8 cellular contexts compared by ENCODE assay signal in the genomic region with DNA sequence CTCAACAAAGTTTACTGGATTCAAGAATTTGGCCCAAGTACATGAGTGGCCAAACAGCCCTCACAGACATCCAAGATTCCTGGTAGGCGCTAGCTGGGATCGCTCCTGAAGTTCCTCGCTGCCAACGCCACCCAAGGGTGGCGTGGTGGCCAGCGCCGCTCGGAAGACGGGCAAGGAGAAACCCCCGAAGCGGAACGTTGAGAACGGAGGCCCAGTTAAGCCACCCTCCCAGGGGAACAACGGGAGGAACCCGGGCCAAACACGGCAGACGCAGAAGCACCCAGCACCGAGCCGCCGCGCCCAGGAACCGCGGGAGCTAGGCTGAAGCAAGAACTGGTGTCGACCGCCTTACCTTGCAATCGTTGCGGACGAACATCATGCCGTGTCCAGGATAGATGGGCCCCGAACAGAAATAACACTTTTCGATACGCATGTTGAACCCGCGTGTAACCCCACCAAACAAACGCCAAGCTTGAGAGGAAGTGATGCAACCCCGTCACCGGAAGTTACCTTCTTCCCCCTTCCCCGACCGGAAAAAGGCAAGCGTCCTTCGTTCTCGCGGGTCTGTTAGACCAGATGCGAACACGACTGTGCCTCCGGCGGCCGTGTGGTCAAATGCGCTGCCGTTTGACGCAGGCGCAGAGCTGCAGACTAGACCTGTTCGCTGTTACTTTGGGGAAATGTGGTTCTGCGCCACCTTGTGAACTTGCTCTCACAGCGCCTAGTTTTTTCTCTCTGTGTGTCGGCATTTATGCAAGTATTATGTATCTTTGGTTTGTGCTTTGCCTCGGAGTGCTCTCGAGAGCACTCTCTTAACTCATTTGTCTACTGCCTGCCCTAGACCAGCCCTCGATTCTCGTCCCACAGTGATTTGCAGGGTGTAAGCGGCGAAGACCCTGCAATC. TPM values are rescaled to one million over a fixed set of nuclear protein-coding genes. Genes with fewer than 3 reads are reported as not detected.
DNase-seq lines count a peak whose midpoint lies in the region; TF ChIP-seq lines count a peak whose summit lies in the region.

Gene RSL24D1 (minus strand): TSS at position 484 of the 904 bp plus-strand sequence. CDS start 51 bp downstream, at position 433.

- CTCF ChIA-PET in activated naive CD4-positive, alpha-beta T cell treated with anti-CD3 and anti-CD28 coated beads, Interleukin-2, amount 10 ng/mL, durations not matched to agents 7 days and 5 days (lab: Charles Lee), result interaction anchor here (1.2 to 1.5 kb wide), 4 partner anchors 10 to 212 kb away, joined by 3 to 4 read pairs (median 4); partner anchors contain the start of gene PIERCE2

- peaks cover 8% of the 10 kb centered on the region for H3K4me1 Mint-ChIP-seq in HFFc6 (ENCODE audit: low read depth)
- H3K4me1 Mint-ChIP-seq in activated naive CD4-positive, alpha-beta T cell treated with anti-CD3 and anti-CD28 coated beads, Interleukin-2, amount 10 ng/mL, durations not matched to agents 7 days and 5 days, result peaks cover 27% of the 10 kb centered on the region

- no peak within 1 kb of the TSS for H3K4me3 Mint-ChIP-seq in HFFc6
- no peak within 1 kb of the TSS for H3K4me3 Mint-ChIP-seq in activated naive CD4-positive, alpha-beta T cell treated with anti-CD3 and anti-CD28 coated beads, Interleukin-2, amount 10 ng/mL, durations not matched to agents 7 days and 5 days

- no peak within 1 kb of the TSS for H3K27ac Mint-ChIP-seq in HFFc6
- no peak within 1 kb of the TSS for H3K27ac Mint-ChIP-seq in activated naive CD4-positive, alpha-beta T cell treated with anti-CD3 and anti-CD28 coated beads, Interleukin-2, amount 10 ng/mL, durations not matched to agents 7 days and 5 days

- TF ChIP-seq CTCF in HFFc6 (IDR thresholded peaks at IDR 0.05), result peak; percentile 45

- DNase-seq in HFFc6, result peak; percentile 98
- peak; percentile 100 for DNase-seq in NAMALWA (ENCODE audit: low spot score)
- peak; percentile 98 for DNase-seq in SK-N-DZ (ENCODE audit: low spot score)
- DNase-seq in activated naive CD4-positive, alpha-beta T cell treated with anti-CD3 and anti-CD28 coated beads, Interleukin-2, amount 10 ng/mL, durations not matched to agents 7 days and 5 days, result peak; percentile 98
- peak; percentile 97 for DNase-seq in globus pallidus (ENCODE audit: low spot score)
- DNase-seq in nucleus accumbens (lab: John Stamatoyannopoulos, UW), result peak; percentile 58 to 99 (median 94)

- peak within 1 kb of the TSS; percentile 99 for H3K4me3 ChIP-seq in GM08714 (ENCODE audit: low read length)

- 0 out of 2 replicates have a peak, but pooled peaks cover 2% of the 10 kb centered on the region for H3K27me3 Mint-ChIP-seq in HFFc6 (ENCODE audit: insufficient read depth)
- H3K27me3 Mint-ChIP-seq in activated naive CD4-positive, alpha-beta T cell treated with anti-CD3 and anti-CD28 coated beads, Interleukin-2, amount 10 ng/mL, durations not matched to agents 7 days and 5 days, result no peaks in the 10 kb centered on the region

- H3K36me3 Mint-ChIP-seq in HFFc6 (ENCODE audit: low read depth), result 0 out of 2 replicates have a peak, but pooled peaks cover 4% of the 10 kb centered on the region
- H3K36me3 Mint-ChIP-seq in activated naive CD4-positive, alpha-beta T cell treated with anti-CD3 and anti-CD28 coated beads, Interleukin-2, amount 10 ng/mL, durations not matched to agents 7 days and 5 days, result peaks cover 18% of the 10 kb centered on the region

- no peaks in the 10 kb centered on the region for H3K9me3 Mint-ChIP-seq in HFFc6
- H3K9me3 Mint-ChIP-seq in activated naive CD4-positive, alpha-beta T cell treated with anti-CD3 and anti-CD28 coated beads, Interleukin-2, amount 10 ng/mL, durations not matched to agents 7 days and 5 days, result peaks cover 11% of the 10 kb centered on the region

- H3K27ac ChIP-seq in temporal lobe (ENCODE audit: low read depth, low read length), result peak within 1 kb of the TSS; percentile 82

RNA-seq across cellular contexts. Expression of gene RSL24D1, which starts in this region (rescaled TPM):
- 10 to 100 TPM; 51.8 to 58.1 (median 55.4) TPM for total RNA-seq in HFFc6 (2021; fragmentation: NEBNext Ultra II Directional; extraction: Animal tissue kit (Norgen Biotek cat#: 25700))
- 196 and 213 TPM in 2 replicates for polyA plus RNA-seq in SK-N-DZ (2014; cell fraction: cytosol; rRNA removed)
- polyA plus RNA-seq in SK-N-DZ (2014; cell fraction: nucleus; rRNA removed), result 91.5 and 129 TPM in 2 replicates
- total RNA-seq in temporal lobe, result 103 TPM

Comparison
In these comparisons a context has a peak if more than half of its experiments do, and no peak if none do; other contexts are left out.
1. Peak in every context shown above with its lines: DNase-seq, H3K4me3 ChIP-seq and H3K27ac ChIP-seq.